ENCODE assay signal across 1 cellular context in genomic region chr15:31871887-31872281, GRCh38.
TF ChIP-seq lines count a peak whose summit lies in the region.

No MANE protein-coding gene starts in this region.

TF ChIP-seq in K562, 482 proteins besides CTCF, POLR2A, EP300 and RAD21:
- peak; percentile 53; the same call in 1 of the 2 replicates for TF ChIP-seq CEBPB (tag; IDR thresholded peaks at IDR 0.05)
- 0 out of 2 replicates have a peak, but pooled peaks have one; percentile 13 for TF ChIP-seq C11orf30 (IDR thresholded peaks at IDR 0.05; ENCODE audit: low read depth)
- no peak for TF ChIP-seq CEBPG (CRISPR knock-in tag; IDR thresholded peaks at IDR 0.05)
- 0 out of 4 replicates have a peak, but pooled peaks of 1 of the 2 experiments have one; percentile 4 for TF ChIP-seq CEBPG (tag; conservative IDR thresholded peaks at IDR 0.05 in 1 of 2, IDR thresholded peaks at IDR 0.05 in 1 of 2)
- TF ChIP-seq NFIX (CRISPR knock-in tag; IDR thresholded peaks at IDR 0.05; ENCODE audit: low read depth): no peak
- peak; percentile 46 for TF ChIP-seq ZNF316 (IDR thresholded peaks at IDR 0.05)
TF ChIP-seq in K562: peak in this region for 4.
